19 cellular contexts compared by ENCODE assay signal in the genomic region with DNA sequence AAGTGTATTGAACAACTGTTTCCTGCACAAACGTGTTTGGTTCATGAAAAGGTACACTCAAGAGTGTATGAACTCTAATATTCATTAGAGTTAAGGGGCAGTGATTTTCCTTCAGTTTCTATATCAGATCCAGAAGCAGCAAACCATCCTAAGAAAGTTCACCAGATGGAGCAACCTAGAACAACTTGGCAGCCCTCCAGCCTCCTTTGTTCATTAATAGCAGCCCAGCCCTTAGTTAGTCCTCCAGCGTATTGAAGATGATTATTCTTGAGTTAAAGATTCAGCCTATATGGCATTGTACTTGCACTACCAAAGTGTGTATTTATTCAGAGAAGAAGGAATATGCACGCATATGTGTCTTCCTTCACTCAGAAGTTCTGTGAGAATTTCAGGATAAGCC.
"Had no signal": no experiment of that assay in that cellular context is flagged by ENCODE, and none has a peak within 500 bp of the region (broad histone marks: within the 10 kb centered on the region; RNA-seq: fewer than 3 reads in every experiment).

No MANE protein-coding gene starts in this region.

- H3K27ac Mint-ChIP-seq: activated CD4-positive, alpha-beta memory T cell treated with anti-CD3 and anti-CD28 coated beads, Interleukin-2, amount 10 ng/mL, durations not matched to agents 7 days and 5 days; activated CD8-positive, alpha-beta memory T cell treated with anti-CD3 and anti-CD28 coated beads, Interleukin-2, amount 10 ng/mL, durations not matched to agents 7 days and 5 days; activated naive CD8-positive, alpha-beta T cell; mesothelial cell of epicardium; nephron progenitor cell had no signal

- H3K27ac ChIP-seq: colonic mucosa, thyroid gland had no signal

- H3K4me1 ChIP-seq: colonic mucosa had no signal

- H3K36me3 ChIP-seq: colonic mucosa, thyroid gland had no signal

- H3K27me3 Mint-ChIP-seq: activated CD4-positive, alpha-beta memory T cell treated with anti-CD3 and anti-CD28 coated beads, Interleukin-2, amount 10 ng/mL, durations not matched to agents 7 days and 5 days; activated CD8-positive, alpha-beta memory T cell treated with anti-CD3 and anti-CD28 coated beads, Interleukin-2, amount 10 ng/mL, durations not matched to agents 7 days and 5 days; activated naive CD8-positive, alpha-beta T cell had no signal

- H3K27me3 ChIP-seq: colonic mucosa, thyroid gland had no signal

- H3K9me3 Mint-ChIP-seq: activated CD4-positive, alpha-beta memory T cell treated with anti-CD3 and anti-CD28 coated beads, Interleukin-2, amount 10 ng/mL, durations not matched to agents 7 days and 5 days had no signal

- H3K9me3 ChIP-seq: colonic mucosa, thyroid gland had no signal

- DNase-seq: activated CD4-positive, alpha-beta memory T cell treated with anti-CD3 and anti-CD28 coated beads, Interleukin-2, amount 10 ng/mL, durations not matched to agents 7 days and 5 days; activated CD4-positive, alpha-beta T cell treated with anti-CD3 and anti-CD28 coated beads for 48 hours; activated CD4-positive, CD25-positive, alpha-beta regulatory T cell; activated CD8-positive, alpha-beta memory T cell treated with anti-CD3 and anti-CD28 coated beads, Interleukin-2, amount 10 ng/mL, durations not matched to agents 7 days and 5 days; amniotic stem cell; colonic mucosa; erythroblast; hypothalamus; islet precursor cell; nephron progenitor cell; nucleus accumbens; stimulated activated CD4-positive, alpha-beta T cell treated with anti-CD3 and anti-CD28 coated beads, Interleukin-12 subunit alpha, Interleukin-12 subunit beta, amount 100 ng/mL, for 4 hours; stimulated activated CD4-positive, alpha-beta T cell treated with anti-CD3 and anti-CD28 coated beads, Interleukin-1b, Interleukin-23, amount 100 ng/mL, for 48 hours; stimulated activated CD8-positive, alpha-beta memory T cell treated with anti-CD3 and anti-CD28 coated beads, Interleukin-4, amount 100 ng/mL, for 48 hours; stimulated activated naive CD4-positive, alpha-beta T cell treated with Interleukin-2 at 50 U/mL for 16 hours; T-helper 9 cell; thyroid gland had no signal

- H3K36me3 Mint-ChIP-seq: activated naive CD8-positive, alpha-beta T cell had no signal

- H3K4me3 Mint-ChIP-seq: activated CD4-positive, alpha-beta memory T cell treated with anti-CD3 and anti-CD28 coated beads, Interleukin-2, amount 10 ng/mL, durations not matched to agents 7 days and 5 days; activated CD8-positive, alpha-beta memory T cell treated with anti-CD3 and anti-CD28 coated beads, Interleukin-2, amount 10 ng/mL, durations not matched to agents 7 days and 5 days; activated naive CD8-positive, alpha-beta T cell; mesothelial cell of epicardium; nephron progenitor cell had no signal

- H3K4me3 ChIP-seq: colonic mucosa, thyroid gland had no signal
